In genomic region chr2:176002684-176003225, GRCh38 we compare ENCODE assay signal across 1 cellular context.
A peak's percentile ranks its signal among the peaks of the same experiment; 100 is the strongest.
TF ChIP-seq lines count a peak whose summit lies in the region.

No MANE protein-coding gene starts in this region.

TF ChIP-seq in HepG2, 621 proteins besides CTCF, POLR2A, EP300 and RAD21 (continued from another document and continues in another):
- TF ChIP-seq ZNF276 (CRISPR knock-in tag; IDR thresholded peaks at IDR 0.05; ENCODE audit: low read depth): 0 out of 2 replicates have a peak, but pooled peaks have one; percentile 0
- TF ChIP-seq ZNF367 (CRISPR knock-in tag; IDR thresholded peaks at IDR 0.05; ENCODE audit: borderline replicate concordance): no peak
- TF ChIP-seq ZNF557 (CRISPR knock-in tag; IDR thresholded peaks at IDR 0.05): no peak
- TF ChIP-seq ZFP82 (CRISPR knock-in tag; IDR thresholded peaks at IDR 0.05; ENCODE audit: borderline replicate concordance): 0 out of 2 replicates have a peak, but pooled peaks have one; percentile 19
- 0 out of 2 replicates have a peak, but pooled peaks have one; percentile 28 for TF ChIP-seq ZNF646 (CRISPR knock-in tag; IDR thresholded peaks at IDR 0.05)
- no peak for TF ChIP-seq TOPORS (CRISPR knock-in tag; IDR thresholded peaks at IDR 0.05)
- TF ChIP-seq MXI1 (IDR thresholded peaks at IDR 0.05; ENCODE audit: borderline replicate concordance, low read depth, low read length): no peak
- TF ChIP-seq HNRNPUL1 (IDR thresholded peaks at IDR 0.05; ENCODE audit: low read depth, low read length): no peak
- TF ChIP-seq CREB1 (IDR thresholded peaks at IDR 0.05): peak; percentile 54; the same call in 1 of the 2 replicates
- TF ChIP-seq CREB1 (CRISPR knock-in tag; IDR thresholded peaks at IDR 0.05): 0 out of 2 replicates have a peak, but pooled peaks have one; percentile 29
- TF ChIP-seq ZSCAN30 (CRISPR knock-in tag; IDR thresholded peaks at IDR 0.05): 0 out of 2 replicates have a peak, but pooled peaks have one; percentile 61
- TF ChIP-seq FOXM1 (CRISPR knock-in tag; IDR thresholded peaks at IDR 0.05): no peak
- 0 out of 2 replicates have a peak, but pooled peaks have one; percentile 16 for TF ChIP-seq ZNF34 (CRISPR knock-in tag; IDR thresholded peaks at IDR 0.05; ENCODE audit: borderline replicate concordance)
- no peak for TF ChIP-seq DMTF1 (CRISPR knock-in tag; IDR thresholded peaks at IDR 0.05)
- TF ChIP-seq ZNF782 (CRISPR knock-in tag; IDR thresholded peaks at IDR 0.05; ENCODE audit: borderline replicate concordance): 0 out of 2 replicates have a peak, but pooled peaks have one; percentile 23
- TF ChIP-seq ZNF572 (CRISPR knock-in tag; IDR thresholded peaks at IDR 0.05): no peak
- TF ChIP-seq ZHX2 (IDR thresholded peaks at IDR 0.05; ENCODE audit: low read depth): peak; percentile 70; the same call in 1 of the 2 replicates
- no peak for TF ChIP-seq ZHX2 (CRISPR knock-in tag; IDR thresholded peaks at IDR 0.05; ENCODE audit: borderline replicate concordance)
- TF ChIP-seq ZBTB21 (CRISPR knock-in tag; IDR thresholded peaks at IDR 0.05): peak; percentile 91
- no peak for TF ChIP-seq PAX8 (CRISPR knock-in tag; IDR thresholded peaks at IDR 0.05; ENCODE audit: borderline replicate concordance)
- TF ChIP-seq CREM (IDR thresholded peaks at IDR 0.05): peak; percentile 40; the same call in 1 of the 2 replicates
- no peak for TF ChIP-seq CREM (CRISPR knock-in tag; IDR thresholded peaks at IDR 0.05)
- peak; percentile 59 for TF ChIP-seq HOXA3 (CRISPR knock-in tag; IDR thresholded peaks at IDR 0.05)
- TF ChIP-seq ZNF580 (CRISPR knock-in tag; IDR thresholded peaks at IDR 0.05; ENCODE audit: borderline replicate concordance, low read depth): 0 out of 2 replicates have a peak, but pooled peaks have one; percentile 16
- TF ChIP-seq ATF1 (CRISPR knock-in tag; IDR thresholded peaks at IDR 0.05): peak; percentile 13; the same call in 1 of the 2 replicates
- TF ChIP-seq HNRNPK (IDR thresholded peaks at IDR 0.05; ENCODE audit: low read depth, low read length, poor library complexity, severe bottlenecking): no peak
- 0 out of 2 replicates have a peak, but pooled peaks have one; percentile 3 for TF ChIP-seq ZBTB43 (CRISPR knock-in tag; conservative IDR thresholded peaks at IDR 0.05)
